ENCODE assay signal across 9 cellular contexts in genomic region chr4:52234539-52235174, GRCh38.
A peak's percentile ranks its signal among the peaks of the same experiment; 100 is the strongest.
DNase-seq lines count a peak whose midpoint lies in the region; ATAC-seq and TF ChIP-seq lines count a peak whose summit lies in the region.
"Had no signal": no experiment of that assay in that cellular context is flagged by ENCODE, and none has a peak within 500 bp of the region (broad histone marks: within the 10 kb centered on the region; RNA-seq: fewer than 3 reads in every experiment).

No MANE protein-coding gene starts in this region.

- TF ChIP-seq CTCF in foreskin fibroblast (IDR thresholded peaks at IDR 0.05; ENCODE audit: low read depth, low read length) = peak; percentile 27
- TF ChIP-seq CTCF in retinal pigment epithelial cell (conservative IDR thresholded peaks at IDR 0.05; ENCODE audit: low read depth, low read length) = peak; percentile 48

- ATAC-seq in GM18907 (IDR thresholded peaks at IDR 0.05; ENCODE audit: unreplicated experiment) = no peak

- DNase-seq in NCI-H187 treated with DMSO at 0.1 percent for 48 hours (lab: John Stamatoyannopoulos, UW) = peak; percentile 31
- DNase-seq in NCI-H187 (lab: John Stamatoyannopoulos, UW) = no peak
- DNase-seq in RKO (ENCODE audit: low spot score) = peak; percentile 60
- DNase-seq in foreskin fibroblast = peak; percentile 33 to 72
- peak; percentile 14 for DNase-seq in retinal pigment epithelial cell (ENCODE audit: low read depth)
- no peak for DNase-seq in GM19238 (ENCODE audit: insufficient read length, low spot score)
- DNase-seq in KG1 (lab: John Stamatoyannopoulos, UW) = no peak
- DNase-seq: CD4-positive, CD25-positive, alpha-beta regulatory T cell had no signal

- H3K4me3 ChIP-seq in foreskin fibroblast (ENCODE audit: low read depth in 1 of 2, low read length in 2 of 2) = no peak overlapping the region
- no peak overlapping the region for H3K4me3 ChIP-seq in retinal pigment epithelial cell (ENCODE audit: low read length)

Comparison
In these comparisons a context has a peak if more than half of its experiments do, and no peak if none do; other contexts are left out.
1. DNase-seq: peak in NCI-H187 treated with DMSO at 0.1 percent for 48 hours (single experiment), RKO (single experiment), foreskin fibroblast (2 of 2) and retinal pigment epithelial cell (single experiment); none in NCI-H187 (0 of 2), GM19238 (single experiment) and KG1 (single experiment).